32 cellular contexts compared by ENCODE assay signal in the genomic region with DNA sequence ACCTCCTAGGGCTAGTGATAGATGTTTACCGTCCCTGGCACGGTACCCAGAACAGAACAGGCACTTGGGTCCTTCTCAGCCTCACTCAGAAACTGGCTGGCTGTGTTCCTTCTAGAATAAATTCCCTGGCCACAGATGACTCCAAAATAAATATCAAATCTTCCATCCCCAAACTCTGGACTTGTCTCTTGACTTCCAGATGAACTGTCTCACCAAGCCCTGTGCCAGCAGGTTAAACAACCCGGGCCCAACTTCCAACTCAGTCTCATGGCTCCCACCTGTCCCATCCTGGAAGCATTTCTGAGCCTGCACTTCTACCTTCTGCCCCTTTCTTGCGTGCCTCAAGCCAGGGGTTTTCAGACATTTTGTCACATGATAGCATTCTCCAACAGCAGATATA.
"Had no signal": no experiment of that assay in that cellular context is flagged by ENCODE, and none has a peak within 500 bp of the region (broad histone marks: within the 10 kb centered on the region; RNA-seq: fewer than 3 reads in every experiment).

No MANE protein-coding gene starts in this region.

- H3K9me3 ChIP-seq: body of pancreas, Peyer's patch had no signal

- DNase-seq: activated CD4-positive, alpha-beta T cell treated with anti-CD3 and anti-CD28 coated beads, Interleukin-2, amount 10 ng/mL, durations not matched to agents 24 days and 14 days; activated CD4-positive, alpha-beta T cell treated with anti-CD3 and anti-CD28 coated beads, Interleukin-2, amount 50 U/mL, for 48 hours; activated CD8-positive, alpha-beta T cell treated with anti-CD3 and anti-CD28 coated beads, Interleukin-2, amount 10 ng/mL, durations not matched to agents 7 days and 5 days; activated gamma-delta T cell; activated naive CD4-positive, alpha-beta T cell treated with Interleukin-2 at 50 U/mL for 16 hours; activated naive CD8-positive, alpha-beta T cell treated with anti-CD3 and anti-CD28 coated beads, Interleukin-2, amount 10 ng/mL, durations not matched to agents 7 days and 5 days; activated T-cell treated with anti-CD3 and anti-CD28 coated beads, Interleukin-2, amount 50 U/mL, for 24 hours; amygdala; body of pancreas; central memory CD4-positive, alpha-beta T cell; NCI-H1092 treated with DMSO at 0.1 percent for 48 hours; NCI-H1417; NCI-H146; NCI-H187; NCI-H2029 treated with DMSO at 0.1 percent for 48 hours; NCI-H2107; NCI-H2171; NCI-H446; NCI-H510A treated with DMSO at 0.1 percent for 48 hours; NCI-H526 treated with DMSO at 0.1 percent for 48 hours; NK-92 treated with Interleukin-12 subunit alpha and Interleukin-12 subunit beta, amount 100 ng/mL, for 24 hours; PC-3; Peyer's patch; RPMI8226; SIG-M5 had no signal

- H3K4me1 Mint-ChIP-seq: activated CD4-positive, alpha-beta T cell treated with anti-CD3 and anti-CD28 coated beads, Interleukin-2, amount 10 ng/mL, durations not matched to agents 24 days and 14 days; activated naive CD4-positive, alpha-beta T cell treated with anti-CD3 and anti-CD28 coated beads, Interleukin-2, amount 50 U/mL, for 24 hours; activated naive CD8-positive, alpha-beta T cell treated with anti-CD3 and anti-CD28 coated beads, Interleukin-2, amount 10 ng/mL, durations not matched to agents 7 days and 5 days had no signal

- H3K4me1 ChIP-seq: body of pancreas, Peyer's patch had no signal

- H3K9me3 Mint-ChIP-seq: activated CD4-positive, alpha-beta T cell treated with anti-CD3 and anti-CD28 coated beads, Interleukin-2, amount 10 ng/mL, durations not matched to agents 24 days and 14 days; activated naive CD8-positive, alpha-beta T cell treated with anti-CD3 and anti-CD28 coated beads, Interleukin-2, amount 10 ng/mL, durations not matched to agents 7 days and 5 days had no signal

- H3K27me3 Mint-ChIP-seq: activated CD4-positive, alpha-beta T cell treated with anti-CD3 and anti-CD28 coated beads, Interleukin-2, amount 10 ng/mL, durations not matched to agents 24 days and 14 days; activated naive CD4-positive, alpha-beta T cell treated with anti-CD3 and anti-CD28 coated beads, Interleukin-2, amount 50 U/mL, for 24 hours; activated naive CD8-positive, alpha-beta T cell treated with anti-CD3 and anti-CD28 coated beads, Interleukin-2, amount 10 ng/mL, durations not matched to agents 7 days and 5 days; activated T-cell treated with anti-CD3 and anti-CD28 coated beads, Interleukin-2, amount 50 U/mL, for 24 hours had no signal

- H3K4me3 ChIP-seq: body of pancreas, K562, Peyer's patch had no signal

- H3K27ac ChIP-seq: body of pancreas, Peyer's patch had no signal

- FAIRE-seq: astrocyte, K562, TTC549 had no signal

- H3K36me3 Mint-ChIP-seq: activated naive CD4-positive, alpha-beta T cell treated with anti-CD3 and anti-CD28 coated beads, Interleukin-2, amount 50 U/mL, for 24 hours; activated naive CD8-positive, alpha-beta T cell treated with anti-CD3 and anti-CD28 coated beads, Interleukin-2, amount 10 ng/mL, durations not matched to agents 7 days and 5 days had no signal

- ATAC-seq: activated CD8-positive, alpha-beta T cell treated with anti-CD3 and anti-CD28 coated beads, Interleukin-2, amount 10 ng/mL, durations not matched to agents 7 days and 5 days; body of pancreas; K562; PC-3 had no signal

- H3K4me3 Mint-ChIP-seq: activated CD4-positive, alpha-beta T cell treated with anti-CD3 and anti-CD28 coated beads, Interleukin-2, amount 10 ng/mL, durations not matched to agents 24 days and 14 days; activated CD8-positive, alpha-beta T cell treated with anti-CD3 and anti-CD28 coated beads, Interleukin-2, amount 10 ng/mL, durations not matched to agents 7 days and 5 days; activated naive CD4-positive, alpha-beta T cell treated with anti-CD3 and anti-CD28 coated beads, Interleukin-2, amount 50 U/mL, for 24 hours; activated naive CD8-positive, alpha-beta T cell treated with anti-CD3 and anti-CD28 coated beads, Interleukin-2, amount 10 ng/mL, durations not matched to agents 7 days and 5 days; activated T-cell treated with anti-CD3 and anti-CD28 coated beads, Interleukin-2, amount 50 U/mL, for 24 hours; T-helper 1 cell treated with Interleukin-12 subunit alpha and Interleukin-12 subunit beta and Interleukin-4 antibody, amounts not matched to agents 30 μg/mL and 1 μg/mL, for 36 hours; T-helper 2 cell treated with Interferon-gamma antibody and Interleukin-4, amounts not matched to agents 5 μg/mL and 100 μg/mL, for 36 hours had no signal

- H3K27me3 ChIP-seq: body of pancreas, Peyer's patch had no signal

- H3K36me3 ChIP-seq: Peyer's patch had no signal

- H3K27ac Mint-ChIP-seq: activated CD4-positive, alpha-beta T cell treated with anti-CD3 and anti-CD28 coated beads, Interleukin-2, amount 10 ng/mL, durations not matched to agents 24 days and 14 days; activated CD8-positive, alpha-beta T cell treated with anti-CD3 and anti-CD28 coated beads, Interleukin-2, amount 10 ng/mL, durations not matched to agents 7 days and 5 days; activated naive CD4-positive, alpha-beta T cell treated with anti-CD3 and anti-CD28 coated beads, Interleukin-2, amount 50 U/mL, for 24 hours; activated naive CD8-positive, alpha-beta T cell treated with anti-CD3 and anti-CD28 coated beads, Interleukin-2, amount 10 ng/mL, durations not matched to agents 7 days and 5 days; activated T-cell treated with anti-CD3 and anti-CD28 coated beads, Interleukin-2, amount 50 U/mL, for 24 hours; activated T-helper 2 cell treated with anti-CD3 and anti-CD28 coated beads, Interferon-gamma antibody, Interleukin-2, Interleukin-4, amounts not matched to agents 10 μg/mL and 5 μg/mL and 100 μg/mL, durations not matched to agents 14 hours and 24 hours and 36 hours; T-helper 1 cell treated with Interleukin-12 subunit alpha and Interleukin-12 subunit beta and Interleukin-4 antibody, amounts not matched to agents 30 μg/mL and 1 μg/mL, for 36 hours; T-helper 2 cell treated with Interferon-gamma antibody and Interleukin-4, amounts not matched to agents 5 μg/mL and 100 μg/mL, for 36 hours had no signal
